In genomic region chrX:4320436-4320947, GRCh38 we compare ENCODE assay signal across 11 cellular contexts.
"Had no signal": no experiment of that assay in that cellular context is flagged by ENCODE, and none has a peak within 500 bp of the region (broad histone marks: within the 10 kb centered on the region; RNA-seq: fewer than 3 reads in every experiment).

No MANE protein-coding gene starts in this region.

- H3K27ac ChIP-seq: stomach, uterus, VCaP had no signal

- ATAC-seq: activated CD8-positive, alpha-beta T cell treated with anti-CD3 and anti-CD28 coated beads, Interleukin-2, amount 10 ng/mL, durations not matched to agents 7 days and 5 days; T-cell had no signal

- DNase-seq: activated CD4-positive, alpha-beta T cell treated with anti-CD3 and anti-CD28 coated beads for 4 hours; activated CD8-positive, alpha-beta memory T cell treated with anti-CD3 and anti-CD28 coated beads, Interleukin-2, amount 50 U/mL, for 48 hours; activated CD8-positive, alpha-beta T cell treated with anti-CD3 and anti-CD28 coated beads, Interleukin-2, amount 10 ng/mL, durations not matched to agents 7 days and 5 days; activated naive CD4-positive, alpha-beta T cell treated with anti-CD3 and anti-CD28 coated beads, Interleukin-2, amount 10 ng/mL, durations not matched to agents 7 days and 5 days; hypothalamus; stimulated activated CD4-positive, alpha-beta T cell treated with anti-CD3 and anti-CD28 coated beads, Interleukin-4, amount 100 ng/mL, for 4 hours; stomach; T-cell; T1000; uterus had no signal

- H3K4me3 ChIP-seq: stomach, uterus had no signal

- H3K27me3 ChIP-seq: stomach, uterus had no signal

- H3K9me3 ChIP-seq: stomach, uterus had no signal

- H3K4me1 ChIP-seq: stomach, uterus had no signal

- H3K36me3 ChIP-seq: stomach, uterus had no signal
